ENCODE assay signal across 8 cellular contexts in the genomic region with DNA sequence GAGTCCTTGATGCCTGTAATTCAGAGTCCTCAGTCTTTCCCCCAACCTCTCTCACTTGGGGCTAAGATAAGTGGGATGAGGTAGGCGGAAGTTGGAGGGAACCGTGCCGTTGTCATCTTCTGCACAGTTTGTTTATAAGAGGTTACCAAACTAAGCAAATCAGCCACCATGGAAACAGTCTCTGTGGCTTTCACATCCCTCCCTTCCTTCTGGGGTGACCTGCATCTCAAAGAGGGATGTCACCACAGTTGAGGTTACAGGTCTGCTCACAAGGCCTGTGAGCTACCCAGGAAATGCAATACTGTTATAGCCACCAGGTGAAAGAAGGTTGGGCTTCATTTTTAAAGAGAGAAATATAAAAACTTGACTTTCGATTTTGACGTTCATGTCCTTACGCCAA. TPM values are rescaled to one million over a fixed set of nuclear protein-coding genes. Genes with fewer than 3 reads are reported as not detected.
DNase-seq lines count a peak whose midpoint lies in the region; ATAC-seq, FAIRE-seq and TF ChIP-seq lines count a peak whose summit lies in the region.

No MANE protein-coding gene starts in this region.

- no peaks in the 10 kb centered on the region for H3K4me1 ChIP-seq in small intestine (ENCODE audit: control insufficient read depth in 2 of 2, insufficient read depth in 1 of 2, low read depth in 1 of 2, low read length in 1 of 2)

- no peak overlapping the region for H3K27ac Mint-ChIP-seq in activated naive CD4-positive, alpha-beta T cell treated with anti-CD3 and anti-CD28 coated beads, Interleukin-2, amount 50 U/mL, for 72 hours

- H3K27ac ChIP-seq in small intestine (ENCODE audit: low read depth in 1 of 2, low read length in 1 of 2): no peak overlapping the region

- DNase-seq in activated naive CD4-positive, alpha-beta T cell treated with anti-CD3 and anti-CD28 coated beads, Interleukin-2, amount 50 U/mL, for 72 hours (ENCODE audit: low spot score in 2 of 2): peak in 1 of 2 donors; percentile 11
- DNase-seq in small intestine (no peak), NCI-H2227 treated with DMSO at 0.1 percent for 48 hours (lab: John Stamatoyannopoulos, UW) (no peak), NCI-H2081 (lab: John Stamatoyannopoulos, UW) (no peak), Right ventricle myocardium superior (no peak)

- H3K27me3 ChIP-seq in small intestine (ENCODE audit: control insufficient read depth in 2 of 2, insufficient read depth in 2 of 2, low read length in 2 of 2): peaks cover 0 to 4% of the 10 kb centered on the region in 2 donors

- no peaks in the 10 kb centered on the region for H3K9me3 ChIP-seq in small intestine (ENCODE audit: control insufficient read depth, low read depth)

- no peaks in the 10 kb centered on the region for H3K36me3 Mint-ChIP-seq in activated naive CD4-positive, alpha-beta T cell treated with anti-CD3 and anti-CD28 coated beads, Interleukin-2, amount 50 U/mL, for 72 hours

- H3K9me3 Mint-ChIP-seq in activated naive CD4-positive, alpha-beta T cell treated with anti-CD3 and anti-CD28 coated beads, Interleukin-2, amount 50 U/mL, for 72 hours: no peaks in the 10 kb centered on the region

- ATAC-seq in GM21423 (IDR thresholded peaks at IDR 0.05; ENCODE audit: unreplicated experiment) (peak; percentile 43), HG03521 (IDR thresholded peaks at IDR 0.05; ENCODE audit: unreplicated experiment) (peak; percentile 50), Right ventricle myocardium superior (ENCODE audit: poor library complexity) (no peak)
- peak; percentile 27 to 77 for ATAC-seq in activated naive CD4-positive, alpha-beta T cell treated with anti-CD3 and anti-CD28 coated beads, Interleukin-2, amount 50 U/mL, for 72 hours

- H3K36me3 ChIP-seq in small intestine (ENCODE audit: control insufficient read depth in 2 of 2, insufficient read depth in 2 of 2, low read length in 2 of 2): no peaks in the 10 kb centered on the region

- intact Hi-C loops in Right ventricle myocardium superior (cut with DNase I): no loop called here

- WGBS in small intestine, 3 donors: 63 to 69% (median 66%) methylated on average over 6 of the region's 6 CpGs

- no peak overlapping the region for H3K4me3 ChIP-seq in small intestine (ENCODE audit: low read depth in 1 of 2, low read length in 2 of 2)

- peak; percentile 25 for TF ChIP-seq CTCF in GM12873 (IDR thresholded peaks at IDR 0.05; ENCODE audit: insufficient read depth, low read depth, low read length, missing control alignments)

- no peak for FAIRE-seq in small intestine (lab: Jason Lieb, UNC)

RNA-seq across cellular contexts. Expression of a gene that starts 26.3 kb away (rescaled TPM):
- total RNA-seq in activated naive CD4-positive, alpha-beta T cell treated with anti-CD3 and anti-CD28 coated beads, Interleukin-2, amount 50 U/mL, for 72 hours: under 1 TPM; 0.11 to 0.12 TPM
- 1 to 10 TPM in 1 of 3 donors, under 1 TPM in 2; 0.22 to 1.9 (median 0.27) TPM for polyA plus RNA-seq in small intestine
- total RNA-seq in Right ventricle myocardium superior: 2.4 TPM
